1 cellular context compared by ENCODE assay signal in the genomic region with DNA sequence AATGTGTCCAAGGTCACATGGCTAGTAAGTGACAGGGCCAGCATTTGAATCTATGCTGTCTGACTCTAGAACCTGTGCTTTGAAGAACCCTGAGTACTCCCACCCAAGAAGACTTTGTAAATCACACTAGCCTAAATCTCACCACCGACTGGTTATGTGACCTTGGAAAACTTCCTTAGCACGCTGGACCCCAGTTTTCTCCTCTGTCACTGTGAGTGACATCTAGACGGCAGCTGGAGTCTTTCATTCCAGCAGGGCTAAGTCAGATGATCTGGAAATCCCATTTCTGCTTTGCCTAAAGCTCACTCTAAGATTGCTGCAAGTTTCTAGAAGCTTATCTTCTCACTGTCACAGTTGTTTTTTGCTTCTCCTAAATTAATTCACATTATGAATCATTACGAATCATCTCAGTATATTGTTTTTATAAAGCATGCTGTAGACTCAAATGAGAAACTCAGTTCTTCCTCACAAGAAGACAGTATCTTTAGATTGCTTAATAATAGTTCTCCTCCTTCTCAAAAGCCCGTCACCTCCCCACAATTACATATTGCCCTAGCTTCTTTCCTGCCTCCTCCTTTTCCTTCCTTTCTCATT.
TF ChIP-seq lines count a peak whose summit lies in the region.

No MANE protein-coding gene starts in this region.

TF ChIP-seq in IMR-90, 13 proteins besides CTCF, POLR2A, EP300 and RAD21:
- no peak for TF ChIP-seq NFE2L2 (IDR thresholded peaks at IDR 0.05; ENCODE audit: low read depth, low read length)
- peak; percentile 70 for TF ChIP-seq CEBPB (IDR thresholded peaks at IDR 0.05; ENCODE audit: low read depth, low read length)
